Comparison of ENCODE assay signal across 1 cellular context in genomic region chr17:75906143-75906884, GRCh38.
TF ChIP-seq lines count a peak whose summit lies in the region.

No MANE protein-coding gene starts in this region.

TF ChIP-seq in HepG2, 621 proteins besides CTCF, POLR2A, EP300 and RAD21 (continues in another document):
- no peak for TF ChIP-seq ZBTB25 (CRISPR knock-in tag; IDR thresholded peaks at IDR 0.05)
- TF ChIP-seq GZF1 (CRISPR knock-in tag; IDR thresholded peaks at IDR 0.05), result no peak
- no peak for TF ChIP-seq ZNF354B (CRISPR knock-in tag; IDR thresholded peaks at IDR 0.05)
- TF ChIP-seq ZNF343 (CRISPR knock-in tag; IDR thresholded peaks at IDR 0.05), result no peak
- TF ChIP-seq ZNF367 (CRISPR knock-in tag; IDR thresholded peaks at IDR 0.05; ENCODE audit: borderline replicate concordance), result no peak
- TF ChIP-seq ZNF768 (CRISPR knock-in tag; IDR thresholded peaks at IDR 0.05), result no peak
- TF ChIP-seq HNRNPH1 (optimal IDR thresholded peaks at IDR 0.05; ENCODE audit: low read depth, low read length), result no peak
- no peak for TF ChIP-seq CEBPZ (IDR thresholded peaks at IDR 0.05; ENCODE audit: low read length)
- TF ChIP-seq HOXA9 (CRISPR knock-in tag; IDR thresholded peaks at IDR 0.05; ENCODE audit: borderline replicate concordance), result no peak
- TF ChIP-seq ARID3A (IDR thresholded peaks at IDR 0.05; ENCODE audit: low read depth, low read length), result no peak
- no peak for TF ChIP-seq NFATC3 (CRISPR knock-in tag; IDR thresholded peaks at IDR 0.05)
- TF ChIP-seq ZNF234 (CRISPR knock-in tag; conservative IDR thresholded peaks at IDR 0.05), result no peak
- TF ChIP-seq NFIB (CRISPR knock-in tag; IDR thresholded peaks at IDR 0.05; ENCODE audit: borderline replicate concordance), result no peak
- peak; percentile 68; the same call in 1 of the 2 replicates for TF ChIP-seq ZNF274 (CRISPR knock-in tag; IDR thresholded peaks at IDR 0.05)
- 0 out of 2 replicates have a peak, but pooled peaks have one; percentile 18 for TF ChIP-seq PHF8 (CRISPR knock-in tag; IDR thresholded peaks at IDR 0.05)
- TF ChIP-seq CBX5 (CRISPR knock-in tag; IDR thresholded peaks at IDR 0.05; ENCODE audit: borderline replicate concordance), result 0 out of 2 replicates have a peak, but pooled peaks have one; percentile 23
- TF ChIP-seq ZKSCAN1 (IDR thresholded peaks at IDR 0.05; ENCODE audit: low read length), result no peak
- TF ChIP-seq DMAP1 (CRISPR knock-in tag; IDR thresholded peaks at IDR 0.05), result no peak
- no peak for TF ChIP-seq JUNB (CRISPR knock-in tag; IDR thresholded peaks at IDR 0.05; ENCODE audit: borderline replicate concordance)
- no peak for TF ChIP-seq IKZF4 (CRISPR knock-in tag; IDR thresholded peaks at IDR 0.05; ENCODE audit: borderline replicate concordance, low read depth, not compliant biosample characterization)
- no peak for TF ChIP-seq ZNF281 (CRISPR knock-in tag; IDR thresholded peaks at IDR 0.05; ENCODE audit: borderline replicate concordance)
- no peak for TF ChIP-seq ZNF335 (CRISPR knock-in tag; IDR thresholded peaks at IDR 0.05)
- no peak for TF ChIP-seq ZFP36L2 (CRISPR knock-in tag; IDR thresholded peaks at IDR 0.05)
- TF ChIP-seq ZNF598 (CRISPR knock-in tag; IDR thresholded peaks at IDR 0.05; ENCODE audit: borderline replicate concordance), result peak; percentile 64; the same call in 1 of the 2 replicates
- no peak for TF ChIP-seq ZFYVE20 (CRISPR knock-in tag; IDR thresholded peaks at IDR 0.05; ENCODE audit: borderline replicate concordance, low read depth)
- no peak for TF ChIP-seq FIP1L1 (IDR thresholded peaks at IDR 0.05; ENCODE audit: borderline replicate concordance, insufficient read depth, low read depth, low read length)
- no peak for TF ChIP-seq FOXA1 (IDR thresholded peaks at IDR 0.05)
- no peak for TF ChIP-seq FOXA1 (CRISPR knock-in tag; IDR thresholded peaks at IDR 0.05)
- TF ChIP-seq NR1H2 (CRISPR knock-in tag; IDR thresholded peaks at IDR 0.05; ENCODE audit: borderline replicate concordance, low read depth), result no peak
- no peak for TF ChIP-seq PRMT3 (CRISPR knock-in tag; IDR thresholded peaks at IDR 0.05; ENCODE audit: borderline replicate concordance, low read depth)
- TF ChIP-seq ZHX2 (IDR thresholded peaks at IDR 0.05; ENCODE audit: low read depth), result no peak
- TF ChIP-seq ZHX2 (CRISPR knock-in tag; IDR thresholded peaks at IDR 0.05; ENCODE audit: borderline replicate concordance), result no peak
- no peak for TF ChIP-seq STAT5B (CRISPR knock-in tag; IDR thresholded peaks at IDR 0.05)
- TF ChIP-seq SMARCE1 (IDR thresholded peaks at IDR 0.05; ENCODE audit: borderline replicate concordance), result no peak
- no peak for TF ChIP-seq ZNF441 (CRISPR knock-in tag; IDR thresholded peaks at IDR 0.05; ENCODE audit: borderline replicate concordance)
- no peak for TF ChIP-seq SKI (IDR thresholded peaks at IDR 0.05; ENCODE audit: partially characterized antibody)
- TF ChIP-seq KAT7 (CRISPR knock-in tag; IDR thresholded peaks at IDR 0.05; ENCODE audit: borderline replicate concordance), result no peak
- TF ChIP-seq ZSCAN29 (CRISPR knock-in tag; conservative IDR thresholded peaks at IDR 0.05), result no peak
- no peak for TF ChIP-seq AHDC1 (CRISPR knock-in tag; IDR thresholded peaks at IDR 0.05; ENCODE audit: borderline replicate concordance)
- no peak for TF ChIP-seq ZBTB3 (CRISPR knock-in tag; IDR thresholded peaks at IDR 0.05; ENCODE audit: borderline replicate concordance, low read depth)
- peak; percentile 18; the same call in 1 of the 2 replicates for TF ChIP-seq TSC22D2 (CRISPR knock-in tag; IDR thresholded peaks at IDR 0.05; ENCODE audit: borderline replicate concordance)
- TF ChIP-seq FOXJ3 (CRISPR knock-in tag; IDR thresholded peaks at IDR 0.05; ENCODE audit: borderline replicate concordance), result no peak
